ENCODE assay signal across 8 cellular contexts in genomic region chr10:91410638-91411367, GRCh38. TPM values are rescaled to one million over a fixed set of nuclear protein-coding genes. Genes with fewer than 3 reads are reported as not detected.
DNase-seq lines count a peak whose midpoint lies in the region; ATAC-seq and TF ChIP-seq lines count a peak whose summit lies in the region.

No MANE protein-coding gene starts in this region.

- H3K4me3 ChIP-seq in GM23338: peak overlapping the region; percentile 71
- peak overlapping the region; percentile 82 to 83 for H3K4me3 ChIP-seq in SK-N-SH (ENCODE audit: low read depth in 2 of 2, low read length in 1 of 2)
- H3K4me3 ChIP-seq in lower leg skin (ENCODE audit: low read depth, poor library complexity, severe bottlenecking): peak overlapping the region; percentile 86

- H3K9ac ChIP-seq in SK-N-SH: peak overlapping the region; percentile 98

- no peak for TF ChIP-seq CTCF in GM23338 (conservative IDR thresholded peaks at IDR 0.05; ENCODE audit: low read depth in 2 of 2)
- no peak for TF ChIP-seq CTCF in SK-N-SH (IDR thresholded peaks at IDR 0.05)
- TF ChIP-seq CTCF in lower leg skin (IDR thresholded peaks at IDR 0.05): no peak

- peaks cover 11% of the 10 kb centered on the region for H3K27me3 Mint-ChIP-seq in GM23338 (ENCODE audit: insufficient read depth, low read depth, poor library complexity)

- no peak for TF ChIP-seq RAD21 in SK-N-SH (IDR thresholded peaks at IDR 0.05; ENCODE audit: low read length)

- peaks cover 11% of the 10 kb centered on the region; the same call in 1 of the 2 replicates for H3K27me3 ChIP-seq in GM23338 (ENCODE audit: insufficient read depth)
- H3K27me3 ChIP-seq in SK-N-SH (ENCODE audit: insufficient read depth): no peaks in the 10 kb centered on the region

- H3K4me1 ChIP-seq in GM23338 (ENCODE audit: insufficient read depth) (peaks cover 37% of the 10 kb centered on the region), SK-N-SH (ENCODE audit: control insufficient read depth in 1 of 2, insufficient read depth in 2 of 2, low read depth in 1 of 2, low read length in 1 of 2) (peaks cover 3 to 22% of the 10 kb centered on the region in 2 experiments; a peak in 3 of 4 replicates)

- 19% methylated on average over 17 of the region's 25 CpGs for WGBS in SK-N-SH (ENCODE audit: low lambda C conversion rate)
- WGBS in lower leg skin, 2 donors: 1 to 4% methylated on average over 19 to 23 of the region's 25 CpGs

- no peak; the same call in 2 of the 3 replicates for ATAC-seq in GM23338
- peak; percentile 35 for ATAC-seq in stimulated activated effector memory CD8-positive, alpha-beta T cell treated with anti-CD3 and anti-CD28 coated beads, Interleukin-12 subunit alpha, Interleukin-12 subunit beta, amount 100 ng/mL, for 72 hours
- no peak for ATAC-seq in HG02840 (IDR thresholded peaks at IDR 0.05; ENCODE audit: low FRiP score, unreplicated experiment)

- no peak overlapping the region for H3K27ac Mint-ChIP-seq in GM23338
- peak overlapping the region; percentile 95 for H3K27ac Mint-ChIP-seq in stimulated activated effector memory CD8-positive, alpha-beta T cell treated with anti-CD3 and anti-CD28 coated beads, Interleukin-12 subunit alpha, Interleukin-12 subunit beta, amount 100 ng/mL, for 72 hours

- no peaks in the 10 kb centered on the region for H3F3A ChIP-seq in GM23338 (replicated peaks; ENCODE audit: low read depth)
- H3F3A ChIP-seq in SK-N-SH (replicated peaks; ENCODE audit: insufficient read depth): peaks cover 11% of the 10 kb centered on the region

- peak overlapping the region; percentile 93 for H2AFZ ChIP-seq in GM23338
- peak overlapping the region; percentile 87 for H2AFZ ChIP-seq in SK-N-SH (ENCODE audit: low read depth)

- no peaks in the 10 kb centered on the region for H3K36me3 ChIP-seq in GM23338 (ENCODE audit: insufficient read depth)
- H3K36me3 ChIP-seq in SK-N-SH (replicated peaks in 1 of 2; ENCODE audit: control insufficient read depth in 1 of 2, insufficient read depth in 2 of 2, low read length in 1 of 2): no peaks in the 10 kb centered on the region

- H4K20me1 ChIP-seq in GM23338 (replicated peaks; ENCODE audit: insufficient read depth) (peaks cover 4% of the 10 kb centered on the region; the same call in 1 of the 2 replicates), SK-N-SH (ENCODE audit: insufficient read depth) (no peaks in the 10 kb centered on the region)

- H3K9me3 ChIP-seq in SK-N-SH: no peaks in the 10 kb centered on the region

- H3K27ac ChIP-seq in GM23338 (ENCODE audit: low read depth): no peak overlapping the region
- H3K27ac ChIP-seq in SK-N-SH (ENCODE audit: low read depth in 2 of 2, low read length in 1 of 2): peak overlapping the region; percentile 96 to 99

- no peaks in the 10 kb centered on the region; the same call in 2 of the 3 replicates for H3K36me3 Mint-ChIP-seq in GM23338 (ENCODE audit: low read depth)
- H3K36me3 Mint-ChIP-seq in stimulated activated effector memory CD8-positive, alpha-beta T cell treated with anti-CD3 and anti-CD28 coated beads, Interleukin-12 subunit alpha, Interleukin-12 subunit beta, amount 100 ng/mL, for 72 hours: peaks cover 18% of the 10 kb centered on the region

- intact Hi-C loops in lower leg skin (cut with DNase I; ENCODE audit: low total_unique reads): no loop called here

- peaks cover 32% of the 10 kb centered on the region for H3K4me1 Mint-ChIP-seq in GM23338
- H3K4me1 Mint-ChIP-seq in stimulated activated effector memory CD8-positive, alpha-beta T cell treated with anti-CD3 and anti-CD28 coated beads, Interleukin-12 subunit alpha, Interleukin-12 subunit beta, amount 100 ng/mL, for 72 hours: peaks cover 14% of the 10 kb centered on the region

- POLR2A ChIA-PET in SK-N-SH (lab: Yijun Ruan, JAX): interaction anchor here (1.6 kb wide), 1 partner anchor 29 kb away, joined by 4 read pairs; no protein-coding TSS in a partner anchor

- no peak for TF ChIP-seq EP300 in SK-N-SH (IDR thresholded peaks at IDR 0.05; ENCODE audit: borderline replicate concordance in 1 of 2, low read depth in 1 of 2, low read length in 1 of 2)

- H3K9me2 ChIP-seq in GM23338 (ENCODE audit: insufficient read depth) (no peaks in the 10 kb centered on the region), SK-N-SH (no peaks in the 10 kb centered on the region)

- DNase-seq in AG20443 (ENCODE audit: low spot score) (peak; percentile 67), GM23338 (ENCODE audit: low spot score) (no peak), SK-N-SH (peak; percentile 22), cerebellar cortex (ENCODE audit: low spot score) (peak; percentile 48), lower leg skin (ENCODE audit: low spot score in 2 of 2) (peak in 1 of 2 donors; percentile 84)
- no peak for DNase-seq in stimulated activated effector memory CD8-positive, alpha-beta T cell treated with anti-CD3 and anti-CD28 coated beads, Interleukin-12 subunit alpha, Interleukin-12 subunit beta, amount 100 ng/mL, for 72 hours (ENCODE audit: low spot score in 2 of 2)
- no peak for DNase-seq in activated effector memory CD4-positive, alpha-beta T cell treated with Interleukin-2 at 50 U/mL for 16 hours

- CTCF ChIA-PET in SK-N-SH (lab: Yijun Ruan, JAX): interaction anchor here (0.6 to 1.9 kb wide), 5 partner anchors 23 to 550 kb away, joined by 3 to 12 read pairs (median 4); no protein-coding TSS in a partner anchor

- TF ChIP-seq POLR2A in lower leg skin (IDR thresholded peaks at IDR 0.05): no peak

- H3K4me2 ChIP-seq in GM23338 (peak overlapping the region; percentile 92), SK-N-SH (peak overlapping the region; percentile 88)

- peak overlapping the region; percentile 76 for H3K4me3 Mint-ChIP-seq in GM23338
- peak overlapping the region; percentile 82 for H3K4me3 Mint-ChIP-seq in stimulated activated effector memory CD8-positive, alpha-beta T cell treated with anti-CD3 and anti-CD28 coated beads, Interleukin-12 subunit alpha, Interleukin-12 subunit beta, amount 100 ng/mL, for 72 hours

- peaks cover 30% of the 10 kb centered on the region for H3K79me2 ChIP-seq in GM23338 (replicated peaks; ENCODE audit: insufficient read depth)
- peaks cover 49% of the 10 kb centered on the region for H3K79me2 ChIP-seq in SK-N-SH (ENCODE audit: insufficient read depth)

- H3K9me3 Mint-ChIP-seq in GM23338: no peaks in the 10 kb centered on the region
- no peaks in the 10 kb centered on the region for H3K9me3 Mint-ChIP-seq in stimulated activated effector memory CD8-positive, alpha-beta T cell treated with anti-CD3 and anti-CD28 coated beads, Interleukin-12 subunit alpha, Interleukin-12 subunit beta, amount 100 ng/mL, for 72 hours

TF ChIP-seq in GM23338, 12 proteins besides CTCF, POLR2A, EP300 and RAD21 (continues in another document):
- TF ChIP-seq CREB1 (CRISPR knock-in tag; IDR thresholded peaks at IDR 0.05; ENCODE audit: low read depth) (no peak), ETS1 (IDR thresholded peaks at IDR 0.05) (no peak), ZNF331 (CRISPR knock-in tag; IDR thresholded peaks at IDR 0.05; ENCODE audit: low read depth) (no peak)

TF ChIP-seq in SK-N-SH, 30 proteins besides CTCF, POLR2A, EP300 and RAD21:
- TF ChIP-seq FOSL2 (IDR thresholded peaks at IDR 0.05; ENCODE audit: borderline replicate concordance, low read depth) (no peak), USF1 (IDR thresholded peaks at IDR 0.05; ENCODE audit: borderline replicate concordance, low read depth) (peak; percentile 18; the same call in 1 of the 2 replicates)

RNA-seq across cellular contexts. Expression of gene HECTD2, which starts 0.7 kb away (rescaled TPM):
- 14.4 and 18.2 TPM in 2 replicates for total RNA-seq in GM23338 (2014; rRNA removed; shearing (Covaris generic))
- polyA plus RNA-seq in GM23338 (2016; fragmentation: Nextera tagmentation; extraction: Ambion mirVana) (6.2 and 8.5 TPM in 2 replicates), SK-N-SH (2012; rRNA removed) (4.1 and 5.7 TPM in 2 replicates)
- 3.5 and 3.6 TPM in 2 replicates for polyA plus RNA-seq in SK-N-SH (2012; cell fraction: cytosol; rRNA removed)
- polyA plus RNA-seq in SK-N-SH (2012; cell fraction: nucleus; rRNA removed): 7.4 and 21.0 TPM in 2 replicates
- 1 to 10 TPM; 4.2 to 7.1 (median 6.2) TPM for total RNA-seq in lower leg skin

Comparison
In these comparisons a context has a peak if more than half of its experiments do, and no peak if none do; other contexts are left out.
1. DNase-seq: peak in AG20443 (single experiment), SK-N-SH (single experiment) and cerebellar cortex (single experiment); none in GM23338 (single experiment), stimulated activated effector memory CD8-positive, alpha-beta T cell treated with anti-CD3 and anti-CD28 coated beads, Interleukin-12 subunit alpha, Interleukin-12 subunit beta, amount 100 ng/mL, for 72 hours (0 of 2) and activated effector memory CD4-positive, alpha-beta T cell treated with Interleukin-2 at 50 U/mL for 16 hours (single experiment).
2. Peak in every context shown above with its lines, with median percentiles within 50 percentile points of each other: H3K4me3 ChIP-seq.